Comparison of ENCODE assay signal across 8 cellular contexts in genomic region chr7:106768324-106768751, GRCh38.
DNase-seq lines count a peak whose midpoint lies in the region; ATAC-seq, FAIRE-seq and TF ChIP-seq lines count a peak whose summit lies in the region.

No MANE protein-coding gene starts in this region.

- WGBS in small intestine, 3 donors, result 70 to 79% (median 77%) methylated on average over 4 of the region's 4 CpGs

- TF ChIP-seq CTCF in AG09309 (IDR thresholded peaks at IDR 0.05; ENCODE audit: control insufficient read depth, insufficient read depth, low read depth, low read length, missing control alignments) (no peak), brain microvascular endothelial cell (IDR thresholded peaks at IDR 0.05; ENCODE audit: low read depth, low read length, missing control alignments) (no peak)

- H3K9me3 ChIP-seq in small intestine (ENCODE audit: control insufficient read depth, low read depth), result no peaks in the 10 kb centered on the region

- peak overlapping the region; percentile 58 for H3K4me3 Mint-ChIP-seq in central memory CD8-positive, alpha-beta T cell

- H3K27ac ChIP-seq in brain microvascular endothelial cell, result no peak overlapping the region
- H3K27ac ChIP-seq in small intestine (ENCODE audit: low read depth in 1 of 2, low read length in 1 of 2), result peak overlapping the region in 1 of 2 donors; percentile 51

- H3K27me3 ChIP-seq in brain microvascular endothelial cell (replicated peaks) (no peaks in the 10 kb centered on the region), small intestine (ENCODE audit: control insufficient read depth in 2 of 2, insufficient read depth in 2 of 2, low read length in 2 of 2) (no peaks in the 10 kb centered on the region)

- H3K27me3 Mint-ChIP-seq in central memory CD8-positive, alpha-beta T cell, result no peaks in the 10 kb centered on the region

- FAIRE-seq in small intestine (lab: Jason Lieb, UNC), result no peak

- H3K36me3 Mint-ChIP-seq in central memory CD8-positive, alpha-beta T cell (ENCODE audit: insufficient read depth), result no peaks in the 10 kb centered on the region

- no peaks in the 10 kb centered on the region for H3K9me3 Mint-ChIP-seq in central memory CD8-positive, alpha-beta T cell

- H3K4me1 Mint-ChIP-seq in central memory CD8-positive, alpha-beta T cell, result peaks cover 19% of the 10 kb centered on the region

- in situ Hi-C loops in brain microvascular endothelial cell (cut with HindIII; ENCODE audit: low pct_ligation_motif_present, low sequenced_read_pairs), result no loop called here

- ATAC-seq in GM19372 (IDR thresholded peaks at IDR 0.05; ENCODE audit: low read depth, unreplicated experiment), result peak; percentile 51
- peak; percentile 77 for ATAC-seq in HG03175 (IDR thresholded peaks at IDR 0.05; ENCODE audit: unreplicated experiment)
- ATAC-seq in central memory CD8-positive, alpha-beta T cell (replicated peaks; ENCODE audit: extremely low read depth, poor library complexity, severe bottlenecking), result peak; percentile 66

- DNase-seq in AG09309 (ENCODE audit: low read depth) (no peak), C1 segment of cervical spinal cord (lab: John Stamatoyannopoulos, UW) (no peak), brain microvascular endothelial cell (no peak), small intestine (no peak), NCI-H69 (lab: John Stamatoyannopoulos, UW) (no peak)
- DNase-seq in central memory CD8-positive, alpha-beta T cell (ENCODE audit: low spot score in 2 of 2), result no peak

- H3K4me1 ChIP-seq in small intestine (ENCODE audit: control insufficient read depth in 2 of 2, insufficient read depth in 1 of 2, low read depth in 1 of 2, low read length in 1 of 2), result peaks cover 0 to 7% of the 10 kb centered on the region in 2 donors

- H3K4me3 ChIP-seq in AG09309 (ENCODE audit: control insufficient read depth, low read depth, low read length) (peak overlapping the region; percentile 2; the same call in 1 of the 2 replicates), brain microvascular endothelial cell (ENCODE audit: low read depth, low read length) (no peak overlapping the region), small intestine (ENCODE audit: low read depth in 1 of 2, low read length in 2 of 2) (no peak overlapping the region)

- H3K36me3 ChIP-seq in brain microvascular endothelial cell (replicated peaks) (no peaks in the 10 kb centered on the region), small intestine (ENCODE audit: control insufficient read depth in 2 of 2, insufficient read depth in 2 of 2, low read length in 2 of 2) (no peaks in the 10 kb centered on the region)

- H3K27ac Mint-ChIP-seq in central memory CD8-positive, alpha-beta T cell (ENCODE audit: low read depth), result peak overlapping the region; percentile 86
